In genomic region chr17:75315541-75316243, GRCh38 we compare ENCODE assay signal across 9 cellular contexts. TPM values are rescaled to one million over a fixed set of nuclear protein-coding genes. Genes with fewer than 3 reads are reported as not detected.
DNase-seq lines count a peak whose midpoint lies in the region; ATAC-seq, FAIRE-seq and TF ChIP-seq lines count a peak whose summit lies in the region.
"Had no signal": no experiment of that assay in that cellular context is flagged by ENCODE, and none has a peak within 500 bp of the region (broad histone marks: within the 10 kb centered on the region; RNA-seq: fewer than 3 reads in every experiment).

No MANE protein-coding gene starts in this region.

- intact Hi-C loops in activated CD8-positive, alpha-beta T cell treated with anti-CD3 and anti-CD28 coated beads for 36 hours (cut with micrococcal nuclease) = no loop called here

- H3K27me3 ChIP-seq in BLaER1 treated with 17β-estradiol and CSF1 and Interleukin-3, amounts not matched to agents 10 nM and 100 nM = no peaks in the 10 kb centered on the region
- no peaks in the 10 kb centered on the region for H3K27me3 ChIP-seq in mesenchymal stem cell (ENCODE audit: control insufficient read depth in 1 of 2, insufficient read depth in 1 of 2, low read length in 2 of 2)
- H3K27me3 ChIP-seq: tibial artery had no signal

- H3K14ac ChIP-seq in mesenchymal stem cell (ENCODE audit: low read length in 2 of 2) = no peak overlapping the region

- no peak overlapping the region for H4K8ac ChIP-seq in mesenchymal stem cell (ENCODE audit: low read length)

- CTCF ChIA-PET in activated CD8-positive, alpha-beta T cell treated with anti-CD3 and anti-CD28 coated beads for 36 hours (lab: Charles Lee) = interaction anchor here (0.7 to 3.2 kb wide), 9 partner anchors 11 to 99 kb away, joined by 3 to 17 read pairs (median 4); partner anchors contain the start of gene MIF4GD

- no peak for FAIRE-seq in H54 (lab: Jason Lieb, UNC)

- peak overlapping the region; percentile 91 for H3K27ac Mint-ChIP-seq in activated CD8-positive, alpha-beta T cell treated with anti-CD3 and anti-CD28 coated beads for 36 hours

- peaks cover 36 to 66% (median 45%) of the 10 kb centered on the region in 11 experiments for H3K36me3 ChIP-seq in BLaER1 treated with 17β-estradiol and CSF1 and Interleukin-3, amounts not matched to agents 10 nM and 100 nM
- H3K36me3 ChIP-seq in mesenchymal stem cell (ENCODE audit: control insufficient read depth in 1 of 2, insufficient read depth in 2 of 2, low read depth in 1 of 2, low read length in 2 of 2) = peaks cover 35 to 57% of the 10 kb centered on the region in 2 experiments

- H3K79me1 ChIP-seq in mesenchymal stem cell (replicated peaks; ENCODE audit: low read length, poor library complexity, severe bottlenecking) = peaks cover 46% of the 10 kb centered on the region

- peak overlapping the region in 5 of 11 experiments; percentile 83 to 96 (median 89); a peak in 10 of 22 replicates for H3K4me2 ChIP-seq in BLaER1 treated with 17β-estradiol and CSF1 and Interleukin-3, amounts not matched to agents 10 nM and 100 nM
- H3K4me2 ChIP-seq in mesenchymal stem cell (ENCODE audit: low read length, poor library complexity, severe bottlenecking) = no peak overlapping the region

- peaks cover 22 to 91% (median 68%) of the 10 kb centered on the region in 10 experiments for H3K4me1 ChIP-seq in BLaER1 treated with 17β-estradiol and CSF1 and Interleukin-3, amounts not matched to agents 10 nM and 100 nM
- peaks cover 9% of the 10 kb centered on the region for H3K4me1 ChIP-seq in mesenchymal stem cell (ENCODE audit: control insufficient read depth, insufficient read depth, low read depth, low read length)
- H3K4me1 ChIP-seq: tibial artery had no signal

- H2AFZ ChIP-seq in mesenchymal stem cell (ENCODE audit: low read depth, low read length) = no peak overlapping the region

- H2AK5ac ChIP-seq in mesenchymal stem cell (ENCODE audit: low read length, severe bottlenecking) = no peak overlapping the region

- H3K23ac ChIP-seq in mesenchymal stem cell (ENCODE audit: low read length in 2 of 2) = no peak overlapping the region

- WGBS in mesenchymal stem cell = 89% methylated on average over 16 of the region's 19 CpGs

- H2BK120ac ChIP-seq in mesenchymal stem cell (ENCODE audit: low read depth, low read length) = no peak overlapping the region

- no peak overlapping the region for H3K18ac ChIP-seq in mesenchymal stem cell (ENCODE audit: low read depth in 1 of 2, low read length in 2 of 2)

- TF ChIP-seq POLR2A in H54 (IDR thresholded peaks at IDR 0.05; ENCODE audit: low read depth, low read length) = no peak

- peak overlapping the region in 7 of 11 experiments; percentile 17 to 93 (median 82); a peak in 11 of 22 replicates for H3K27ac ChIP-seq in BLaER1 treated with 17β-estradiol and CSF1 and Interleukin-3, amounts not matched to agents 10 nM and 100 nM
- no peak overlapping the region for H3K27ac ChIP-seq in mesenchymal stem cell (ENCODE audit: low read length, poor library complexity, severe bottlenecking)
- H3K27ac ChIP-seq: tibial artery had no signal

- peaks cover 25% of the 10 kb centered on the region for H3K4me1 Mint-ChIP-seq in activated CD8-positive, alpha-beta T cell treated with anti-CD3 and anti-CD28 coated beads for 36 hours (ENCODE audit: low read depth)

- no peak overlapping the region for H3K4ac ChIP-seq in mesenchymal stem cell (ENCODE audit: low read depth in 1 of 2, low read length in 2 of 2)

- no peak for TF ChIP-seq CTCF in activated CD8-positive, alpha-beta T cell treated with anti-CD3 and anti-CD28 coated beads for 36 hours (IDR thresholded peaks at IDR 0.05)

- H2BK5ac ChIP-seq in mesenchymal stem cell (ENCODE audit: low read depth, low read length, poor library complexity, severe bottlenecking) = no peak overlapping the region

- H3K4me3 ChIP-seq in BLaER1 treated with 17β-estradiol and CSF1 and Interleukin-3, amounts not matched to agents 10 nM and 100 nM = no peak overlapping the region
- no peak overlapping the region for H3K4me3 ChIP-seq in mesenchymal stem cell (ENCODE audit: insufficient read depth in 1 of 2, low read depth in 1 of 2, low read length in 2 of 2)
- H3K4me3 ChIP-seq: tibial artery had no signal

- no peak overlapping the region for H2BK12ac ChIP-seq in mesenchymal stem cell (ENCODE audit: low read length in 2 of 2)

- peak; percentile 77 for ATAC-seq in activated CD8-positive, alpha-beta T cell treated with anti-CD3 and anti-CD28 coated beads for 36 hours
- no peak for ATAC-seq in GM21515 (IDR thresholded peaks at IDR 0.05; ENCODE audit: unreplicated experiment)

- no peaks in the 10 kb centered on the region for H3K9me3 Mint-ChIP-seq in activated CD8-positive, alpha-beta T cell treated with anti-CD3 and anti-CD28 coated beads for 36 hours

- H3K4me3 Mint-ChIP-seq in activated CD8-positive, alpha-beta T cell treated with anti-CD3 and anti-CD28 coated beads for 36 hours = no peak overlapping the region

- peak; percentile 30 for DNase-seq in H54 (ENCODE audit: insufficient read length, low spot score)
- DNase-seq in activated CD8-positive, alpha-beta T cell treated with anti-CD3 and anti-CD28 coated beads for 36 hours = peak; percentile 68
- peak; percentile 42 for DNase-seq in mesenchymal stem cell
- no peak for DNase-seq in hepatic stellate cell (ENCODE audit: low spot score)
- no peak for DNase-seq in NCI-H2196 (lab: John Stamatoyannopoulos, UW; ENCODE audit: unreplicated experiment)
- DNase-seq in T-helper 9 cell = no peak
- DNase-seq: tibial artery had no signal

- no peaks in the 10 kb centered on the region for H3K9me3 ChIP-seq in BLaER1 treated with 17β-estradiol and CSF1 and Interleukin-3, amounts not matched to agents 10 nM and 100 nM (replicated peaks in 1 of 11)
- H3K9me3 ChIP-seq in mesenchymal stem cell (ENCODE audit: control insufficient read depth, low read length) = no peaks in the 10 kb centered on the region
- H3K9me3 ChIP-seq: tibial artery had no signal

- peaks cover 0 to 47% (median 14%) of the 10 kb centered on the region in 11 experiments; a peak in 12 of 22 replicates for H4K20me1 ChIP-seq in BLaER1 treated with 17β-estradiol and CSF1 and Interleukin-3, amounts not matched to agents 10 nM and 100 nM

- no peak overlapping the region for H2BK15ac ChIP-seq in mesenchymal stem cell (ENCODE audit: low read depth, poor library complexity, severe bottlenecking)

- POLR2A ChIA-PET in activated CD8-positive, alpha-beta T cell treated with anti-CD3 and anti-CD28 coated beads for 36 hours (lab: Charles Lee) = interaction anchor here (0.9 to 1.6 kb wide), 8 partner anchors 11 to 274 kb away, joined by 3 to 7 read pairs (median 4); no protein-coding TSS in a partner anchor

- H3K27me3 Mint-ChIP-seq in activated CD8-positive, alpha-beta T cell treated with anti-CD3 and anti-CD28 coated beads for 36 hours = no peaks in the 10 kb centered on the region

- H3K9ac ChIP-seq in BLaER1 treated with 17β-estradiol and CSF1 and Interleukin-3, amounts not matched to agents 10 nM and 100 nM = peak overlapping the region in 4 of 11 experiments; percentile 15 to 69 (median 58); a peak in 5 of 22 replicates
- no peak overlapping the region for H3K9ac ChIP-seq in mesenchymal stem cell (ENCODE audit: low read length)

- peaks cover 13% of the 10 kb centered on the region for H3K36me3 Mint-ChIP-seq in activated CD8-positive, alpha-beta T cell treated with anti-CD3 and anti-CD28 coated beads for 36 hours (ENCODE audit: low read depth)

- H4K91ac ChIP-seq in mesenchymal stem cell (ENCODE audit: low read length) = no peak overlapping the region

RNA-seq across cellular contexts. Expression of gene SLC25A19, which starts 26.5 kb away (rescaled TPM):
- total RNA-seq in activated CD8-positive, alpha-beta T cell treated with anti-CD3 and anti-CD28 coated beads for 36 hours = 10 to 100 TPM; 55.1 to 55.2 TPM
- 5.0 TPM for polyA plus RNA-seq in mesenchymal stem cell (2013, experiment 1 of 2)
- 4.5 TPM for polyA plus RNA-seq in mesenchymal stem cell (2013, experiment 2 of 2)

RNA-seq across cellular contexts. Expression of gene MIF4GD, which starts 44.7 kb away (rescaled TPM):
- total RNA-seq in activated CD8-positive, alpha-beta T cell treated with anti-CD3 and anti-CD28 coated beads for 36 hours = 10 to 100 TPM; 42.4 to 43.8 TPM
- polyA plus RNA-seq in mesenchymal stem cell (2013, experiment 1 of 2) = 7.0 TPM
- 7.0 TPM for polyA plus RNA-seq in mesenchymal stem cell (2013, experiment 2 of 2)

RNA-seq across cellular contexts. Expression of gene MRPS7, which starts 54.0 kb away (rescaled TPM):
- 10 to 100 TPM; 76.3 to 80.0 TPM for total RNA-seq in activated CD8-positive, alpha-beta T cell treated with anti-CD3 and anti-CD28 coated beads for 36 hours
- polyA plus RNA-seq in mesenchymal stem cell (2013, experiment 1 of 2) = 36.2 TPM
- polyA plus RNA-seq in mesenchymal stem cell (2013, experiment 2 of 2) = 36.1 TPM

RNA-seq across cellular contexts. Expression of gene GGA3, which starts 54.3 kb away (rescaled TPM):
- total RNA-seq in activated CD8-positive, alpha-beta T cell treated with anti-CD3 and anti-CD28 coated beads for 36 hours = 10 to 100 TPM; 65.5 to 65.8 TPM
- 17.0 TPM for polyA plus RNA-seq in mesenchymal stem cell (2013, experiment 1 of 2)
- 15.9 TPM for polyA plus RNA-seq in mesenchymal stem cell (2013, experiment 2 of 2)

Comparison
In these comparisons a context has a peak if more than half of its experiments do, and no peak if none do; other contexts are left out.
1. DNase-seq: peak in H54 (single experiment), activated CD8-positive, alpha-beta T cell treated with anti-CD3 and anti-CD28 coated beads for 36 hours (single experiment) and mesenchymal stem cell (single experiment); none in hepatic stellate cell (single experiment), NCI-H2196 (single experiment) and T-helper 9 cell (single experiment).